Comparison of ENCODE assay signal across 26 cellular contexts in the genomic region with DNA sequence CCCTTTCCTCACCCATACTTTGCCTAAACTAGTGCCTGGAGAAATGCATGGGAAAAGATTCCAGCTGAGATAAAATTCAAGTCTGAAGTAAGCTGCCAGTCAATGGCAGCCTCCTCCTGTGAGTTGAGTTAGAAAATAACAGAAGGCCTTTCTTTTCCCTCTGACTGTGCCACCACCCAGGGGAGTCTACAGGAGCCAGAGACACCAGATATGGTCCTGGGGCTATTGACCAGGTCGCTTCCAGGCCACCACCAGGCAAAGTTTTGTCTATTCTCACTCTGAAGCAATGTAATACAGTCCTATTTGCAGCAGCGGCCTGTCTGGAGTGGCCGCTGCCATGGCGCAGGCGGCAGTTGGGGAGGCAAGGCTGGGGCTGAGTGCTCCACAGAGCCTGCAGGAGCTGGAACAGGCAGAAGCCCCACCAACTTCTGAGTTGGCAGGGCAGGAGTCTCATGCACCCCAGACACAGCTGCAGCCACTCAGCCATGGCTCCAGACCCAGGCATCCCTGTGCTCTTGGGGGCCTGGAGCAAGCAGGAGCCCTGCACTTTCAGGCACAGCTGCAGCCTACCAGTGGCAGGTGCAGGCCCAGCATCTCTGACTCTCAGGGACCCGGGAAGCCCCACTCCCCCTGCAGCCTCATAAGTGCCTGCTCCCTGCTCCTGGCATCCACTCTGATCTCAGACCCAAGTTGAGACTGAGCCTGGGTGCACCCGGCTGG.
"Had no signal": no experiment of that assay in that cellular context is flagged by ENCODE, and none has a peak within 500 bp of the region (broad histone marks: within the 10 kb centered on the region; RNA-seq: fewer than 3 reads in every experiment).

No MANE protein-coding gene starts in this region.

- H3K4me1 Mint-ChIP-seq: activated naive CD8-positive, alpha-beta T cell treated with anti-CD3 and anti-CD28 coated beads, Interleukin-2, amount 50 U/mL, for 24 hours; brain had no signal

- H3K27ac Mint-ChIP-seq: activated CD4-positive, alpha-beta T cell treated with anti-CD3 and anti-CD28 coated beads, Interleukin-2, amount 10 ng/mL, durations not matched to agents 24 days and 14 days; activated naive CD4-positive, alpha-beta T cell treated with anti-CD3 and anti-CD28 coated beads, Interleukin-2, amount 50 U/mL, for 72 hours; activated naive CD8-positive, alpha-beta T cell treated with anti-CD3 and anti-CD28 coated beads, Interleukin-2, amount 50 U/mL, for 24 hours; brain; T-helper 17 cell; WTC11 had no signal

- H3K27me3 ChIP-seq: MG63 had no signal

- H3K9ac ChIP-seq: KMS-11 had no signal

- H3K36me3 Mint-ChIP-seq: brain had no signal

- H3K4me3 Mint-ChIP-seq: activated CD4-positive, alpha-beta T cell treated with anti-CD3 and anti-CD28 coated beads, Interleukin-2, amount 10 ng/mL, durations not matched to agents 24 days and 14 days; activated naive CD8-positive, alpha-beta T cell treated with anti-CD3 and anti-CD28 coated beads, Interleukin-2, amount 50 U/mL, for 24 hours; activated T-cell treated with anti-CD3 and anti-CD28 coated beads, Interleukin-2, amount 50 U/mL, for 4 hours; brain; T-helper 17 cell; WTC11 had no signal

- H3K27me3 Mint-ChIP-seq: activated CD4-positive, alpha-beta T cell treated with anti-CD3 and anti-CD28 coated beads, Interleukin-2, amount 10 ng/mL, durations not matched to agents 24 days and 14 days; brain; T-helper 17 cell had no signal

- ATAC-seq: activated naive CD4-positive, alpha-beta T cell treated with anti-CD3 and anti-CD28 coated beads, Interleukin-2, amount 50 U/mL, for 72 hours; activated naive CD8-positive, alpha-beta T cell treated with anti-CD3 and anti-CD28 coated beads, Interleukin-2, amount 50 U/mL, for 24 hours; activated T-cell treated with anti-CD3 and anti-CD28 coated beads, Interleukin-2, amount 50 U/mL, for 4 hours; T-helper 17 cell; WTC11 had no signal

- H3K4me2 ChIP-seq: KMS-11 had no signal

- DNase-seq: activated CD4-positive, alpha-beta T cell treated with anti-CD3 and anti-CD28 coated beads for 1 hour; activated CD4-positive, alpha-beta T cell treated with anti-CD3 and anti-CD28 coated beads, Interleukin-2, amount 10 ng/mL, durations not matched to agents 24 days and 14 days; activated CD4-positive, alpha-beta T cell treated with anti-CD3 and anti-CD28 coated beads, Interleukin-2, amount 50 U/mL, for 48 hours; activated CD8-positive, alpha-beta memory T cell treated with anti-CD3 and anti-CD28 coated beads for 24 hours; activated effector memory CD4-positive, alpha-beta T cell treated with anti-CD3 and anti-CD28 coated beads, Interleukin-2, amount 50 U/mL, for 16 hours; activated naive CD4-positive, alpha-beta T cell treated with Interleukin-2 at 50 U/mL for 16 hours; activated naive CD8-positive, alpha-beta T cell treated with anti-CD3 and anti-CD28 coated beads, Interleukin-2, amount 50 U/mL, for 24 hours; activated T-cell treated with anti-CD3 and anti-CD28 coated beads, Interleukin-2, amount 50 U/mL, for 4 hours; amniotic stem cell; MG63; MV-4-11; NCI-H1092 treated with DMSO at 0.1 percent for 48 hours; NCI-H1417 treated with DMSO at 0.1 percent for 48 hours; NCI-H1694 treated with DMSO at 0.1 percent for 48 hours; NCI-H2029 treated with DMSO at 0.1 percent for 48 hours; NCI-H345; NCI-H510A; NCI-H526 treated with DMSO at 0.1 percent for 48 hours; NCI-H82; SIG-M5; T-helper 17 cell; T-helper 9 cell had no signal

- H3K36me3 ChIP-seq: MG63 had no signal

- H3K4me3 ChIP-seq: MG63 had no signal

- H3K27ac ChIP-seq: KMS-11 had no signal
